ENCODE assay signal across 8 cellular contexts in the genomic region with DNA sequence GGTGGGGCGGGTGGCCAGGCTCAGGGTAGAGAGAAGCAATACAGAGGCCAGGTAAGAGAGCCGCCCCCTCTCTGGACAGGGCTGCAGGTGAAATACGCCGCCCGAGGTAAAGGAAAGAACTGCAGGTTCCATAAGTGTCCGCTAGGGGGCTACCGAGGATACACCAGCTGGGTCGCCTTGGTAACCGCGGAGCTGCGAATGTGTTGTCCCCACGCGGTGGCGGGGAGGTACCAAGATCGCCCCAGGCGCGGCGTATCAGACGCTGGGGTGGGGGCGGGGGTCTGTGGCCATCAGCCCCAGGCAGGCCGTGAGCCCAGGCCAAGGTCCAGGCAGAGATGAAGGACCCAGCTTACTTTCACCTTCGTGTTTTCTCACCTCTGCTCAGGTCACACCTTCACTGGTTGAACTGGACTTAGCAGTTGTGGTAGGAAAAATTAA. TPM values are rescaled to one million over a fixed set of nuclear protein-coding genes. Genes with fewer than 3 reads are reported as not detected.
DNase-seq lines count a peak whose midpoint lies in the region; ATAC-seq and TF ChIP-seq lines count a peak whose summit lies in the region.

No MANE protein-coding gene starts in this region.

- peaks cover 5% of the 10 kb centered on the region; the same call in 1 of the 2 replicates for H3K9me3 ChIP-seq in NT2/D1 (ENCODE audit: insufficient read depth, low read length)
- no peaks in the 10 kb centered on the region for H3K9me3 ChIP-seq in endocrine pancreas (ENCODE audit: control insufficient read depth, low read length)

- peak; percentile 98 for TF ChIP-seq CTCF in CD14-positive monocyte (IDR thresholded peaks at IDR 0.05)

- H3K4me1 ChIP-seq in NT2/D1 (ENCODE audit: insufficient read depth, insufficient read length) (peaks cover 3% of the 10 kb centered on the region), endocrine pancreas (ENCODE audit: control insufficient read depth, insufficient read depth, low read length) (no peaks in the 10 kb centered on the region)

- H3K27me3 Mint-ChIP-seq in CD14-positive monocyte (ENCODE audit: low read depth in 3 of 3), result peaks cover 0 to 2% (median under 1%) of the 10 kb centered on the region in 3 donors
- peaks cover 2% of the 10 kb centered on the region for H3K27me3 Mint-ChIP-seq in activated CD8-positive, alpha-beta memory T cell treated with anti-CD3 and anti-CD28 coated beads, Interleukin-2, amount 10 ng/mL, durations not matched to agents 7 days and 5 days

- H3K4me1 Mint-ChIP-seq in CD14-positive monocyte, result peaks cover 31% of the 10 kb centered on the region
- peaks cover 9% of the 10 kb centered on the region for H3K4me1 Mint-ChIP-seq in activated CD8-positive, alpha-beta memory T cell treated with anti-CD3 and anti-CD28 coated beads, Interleukin-2, amount 10 ng/mL, durations not matched to agents 7 days and 5 days

- H3K27ac Mint-ChIP-seq in CD14-positive monocyte, result peak overlapping the region in 4 of 7 donors; percentile 7 to 75 (median 44)
- H3K27ac Mint-ChIP-seq in activated CD8-positive, alpha-beta memory T cell treated with anti-CD3 and anti-CD28 coated beads, Interleukin-2, amount 10 ng/mL, durations not matched to agents 7 days and 5 days, result no peak overlapping the region

- H3K9me3 Mint-ChIP-seq in CD14-positive monocyte, result peaks cover 0 to 6% (median 2%) of the 10 kb centered on the region in 7 donors
- H3K9me3 Mint-ChIP-seq in activated CD8-positive, alpha-beta memory T cell treated with anti-CD3 and anti-CD28 coated beads, Interleukin-2, amount 10 ng/mL, durations not matched to agents 7 days and 5 days (ENCODE audit: low read depth), result no peaks in the 10 kb centered on the region

- ATAC-seq in GM19452 (IDR thresholded peaks at IDR 0.05; ENCODE audit: unreplicated experiment), result peak; percentile 90
- peak; percentile 94 for ATAC-seq in activated CD8-positive, alpha-beta memory T cell treated with anti-CD3 and anti-CD28 coated beads, Interleukin-2, amount 10 ng/mL, durations not matched to agents 7 days and 5 days

- H3K4me3 ChIP-seq in NT2/D1 (ENCODE audit: insufficient read length, low read depth) (no peak overlapping the region), endocrine pancreas (ENCODE audit: control insufficient read depth, insufficient read depth, low read length) (peak overlapping the region; percentile 17)

- CTCF ChIA-PET in activated CD8-positive, alpha-beta memory T cell treated with anti-CD3 and anti-CD28 coated beads, Interleukin-2, amount 10 ng/mL, durations not matched to agents 7 days and 5 days (lab: Charles Lee), result interaction anchor here (0.6 to 4.6 kb wide), 53 partner anchors 10 to 609 kb away, joined by 3 to 48 read pairs (median 4); a partner anchor contains a TSS

- intact Hi-C loops in CD14-positive monocyte (cut with micrococcal nuclease), result no loop called here

- no peaks in the 10 kb centered on the region for H3K36me3 Mint-ChIP-seq in CD14-positive monocyte
- no peaks in the 10 kb centered on the region for H3K36me3 Mint-ChIP-seq in activated CD8-positive, alpha-beta memory T cell treated with anti-CD3 and anti-CD28 coated beads, Interleukin-2, amount 10 ng/mL, durations not matched to agents 7 days and 5 days

- H3K36me3 ChIP-seq in NT2/D1 (ENCODE audit: insufficient read depth, insufficient read length, low read length) (no peaks in the 10 kb centered on the region), endocrine pancreas (ENCODE audit: control insufficient read depth, insufficient read depth, low read length) (no peaks in the 10 kb centered on the region)

- H3K9ac ChIP-seq in NT2/D1 (ENCODE audit: insufficient read length, low read depth) (no peak overlapping the region), endocrine pancreas (ENCODE audit: control insufficient read depth, insufficient read depth, low read length) (no peak overlapping the region)

- peak; percentile 83 for DNase-seq in CD14-positive monocyte (ENCODE audit: low spot score)
- DNase-seq in HuH-7.5 (ENCODE audit: low spot score), result peak; percentile 97
- peak; percentile 77 for DNase-seq in NT2/D1 (ENCODE audit: low read depth, low spot score)
- peak; percentile 92 for DNase-seq in activated CD8-positive, alpha-beta memory T cell treated with anti-CD3 and anti-CD28 coated beads, Interleukin-2, amount 10 ng/mL, durations not matched to agents 7 days and 5 days
- peak; percentile 53 for DNase-seq in middle frontal gyrus (ENCODE audit: extremely low spot score, low spot score)
- DNase-seq in stimulated activated CD8-positive, alpha-beta memory T cell treated with anti-CD3 and anti-CD28 coated beads, Interleukin-2, amount 100 ng/mL, for 48 hours (ENCODE audit: low read depth in 2 of 2), result peak; percentile 67 to 74

- H3K27me3 ChIP-seq in NT2/D1 (ENCODE audit: insufficient read depth, insufficient read length), result peaks cover 8% of the 10 kb centered on the region
- H3K27me3 ChIP-seq in endocrine pancreas (ENCODE audit: control insufficient read depth, insufficient read depth, low read length), result no peaks in the 10 kb centered on the region

- peak overlapping the region; percentile 31 to 46 for H3K4me3 Mint-ChIP-seq in CD14-positive monocyte
- H3K4me3 Mint-ChIP-seq in activated CD8-positive, alpha-beta memory T cell treated with anti-CD3 and anti-CD28 coated beads, Interleukin-2, amount 10 ng/mL, durations not matched to agents 7 days and 5 days, result peak overlapping the region; percentile 32

RNA-seq across cellular contexts. Expression of a gene that starts 18.4 kb away (rescaled TPM):
- 1 to 10 TPM; 4.2 to 7.9 TPM for polyA plus RNA-seq in CD14-positive monocyte
- total RNA-seq in activated CD8-positive, alpha-beta memory T cell treated with anti-CD3 and anti-CD28 coated beads, Interleukin-2, amount 10 ng/mL, durations not matched to agents 7 days and 5 days, result 10 to 100 TPM; 28.8 to 32.1 TPM
